Comparison of ENCODE assay signal across 23 cellular contexts in the genomic region with DNA sequence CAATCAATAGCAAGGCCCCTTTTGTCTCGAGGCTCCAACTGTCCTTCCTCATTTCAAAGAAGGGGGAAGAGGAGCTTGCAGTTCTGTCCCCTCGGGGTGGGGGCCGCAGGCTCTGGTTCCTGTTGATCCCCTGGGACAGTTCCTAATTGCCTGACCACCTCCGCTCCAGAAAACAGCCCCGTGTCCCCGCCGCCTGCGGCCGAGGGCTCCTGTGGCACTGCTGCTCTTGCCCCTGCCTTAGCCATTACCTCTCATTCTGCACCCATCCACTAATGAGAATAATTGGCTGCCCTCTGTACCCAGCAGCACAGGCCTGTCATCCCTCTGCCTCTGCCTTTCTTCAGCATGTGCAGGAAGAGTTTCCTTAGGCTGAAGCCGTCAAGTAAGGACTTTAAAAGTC.
"Had no signal": no experiment of that assay in that cellular context is flagged by ENCODE, and none has a peak within 500 bp of the region (broad histone marks: within the 10 kb centered on the region; RNA-seq: fewer than 3 reads in every experiment).

No MANE protein-coding gene starts in this region.

- DNase-seq: activated CD4-positive, alpha-beta T cell treated with anti-CD3 and anti-CD28 coated beads, Interleukin-2, amount 50 U/mL, for 48 hours; activated gamma-delta T cell treated with Interleukin-2 at 50 U/mL for 16 hours; activated T-cell treated with anti-CD3 and anti-CD28 coated beads, Interleukin-2, amount 50 U/mL, for 1 hour; anterior cingulate cortex; body of pancreas; effector CD4-positive, alpha-beta T cell; kidney; lower lobe of right lung; mesendoderm; mucosa of descending colon; nephron progenitor cell; stimulated activated CD4-positive, alpha-beta T cell treated with anti-CD3 and anti-CD28 coated beads, Interleukin-12 subunit alpha, Interleukin-12 subunit beta, amount 100 ng/mL, for 4 hours; stimulated activated CD4-positive, alpha-beta T cell treated with anti-CD3 and anti-CD28 coated beads, Interleukin-1b, Interleukin-23, amount 100 ng/mL, for 48 hours; T-helper 1 cell; tibial artery; WERI-Rb-1 had no signal

- H3K4me1 ChIP-seq: body of pancreas, lower lobe of right lung, tibial artery had no signal

- H3K27ac ChIP-seq: body of pancreas, cardiac muscle cell, lower lobe of right lung, tibial artery, WERI-Rb-1 had no signal

- H3K27ac Mint-ChIP-seq: activated naive CD4-positive, alpha-beta T cell treated with anti-CD3 and anti-CD28 coated beads, Interleukin-2, amount 50 U/mL, for 24 hours; dendritic cell treated with granulocyte-macrophage colony-stimulating factor and Interleukin-4, amounts not matched to agents 40 ng/mL and 50 ng/mL, for 4 days; nephron progenitor cell; progenitor cell of endocrine pancreas; stimulated activated naive CD8-positive, alpha-beta T cell treated with anti-CD3 and anti-CD28 coated beads, Interleukin-15, Interleukin-2, amounts not matched to agents 100 ng/mL and 50 ng/mL, for 24 hours had no signal

- H3K4me1 Mint-ChIP-seq: activated naive CD4-positive, alpha-beta T cell treated with anti-CD3 and anti-CD28 coated beads, Interleukin-2, amount 50 U/mL, for 24 hours had no signal

- H3K27me3 ChIP-seq: body of pancreas, cardiac muscle cell, tibial artery had no signal

- H3K36me3 ChIP-seq: cardiac muscle cell, lower lobe of right lung, WERI-Rb-1 had no signal

- H3K9me3 ChIP-seq: body of pancreas, lower lobe of right lung, mucosa of descending colon had no signal

- H3K4me3 Mint-ChIP-seq: activated naive CD4-positive, alpha-beta T cell treated with anti-CD3 and anti-CD28 coated beads, Interleukin-2, amount 50 U/mL, for 24 hours; dendritic cell treated with granulocyte-macrophage colony-stimulating factor and Interleukin-4, amounts not matched to agents 40 ng/mL and 50 ng/mL, for 4 days; nephron progenitor cell; stimulated activated naive CD8-positive, alpha-beta T cell treated with anti-CD3 and anti-CD28 coated beads, Interleukin-15, Interleukin-2, amounts not matched to agents 100 ng/mL and 50 ng/mL, for 24 hours had no signal

- H3K4me3 ChIP-seq: body of pancreas, cardiac muscle cell, lower lobe of right lung, mucosa of descending colon, tibial artery had no signal

- FAIRE-seq: endometrium, kidney, TTC549 had no signal

- ATAC-seq: body of pancreas, lower lobe of right lung, mucosa of descending colon had no signal

- H3K27me3 Mint-ChIP-seq: activated naive CD4-positive, alpha-beta T cell treated with anti-CD3 and anti-CD28 coated beads, Interleukin-2, amount 50 U/mL, for 24 hours; progenitor cell of endocrine pancreas; stimulated activated naive CD8-positive, alpha-beta T cell treated with anti-CD3 and anti-CD28 coated beads, Interleukin-15, Interleukin-2, amounts not matched to agents 100 ng/mL and 50 ng/mL, for 24 hours had no signal
